21 cellular contexts compared by ENCODE assay signal in the genomic region with DNA sequence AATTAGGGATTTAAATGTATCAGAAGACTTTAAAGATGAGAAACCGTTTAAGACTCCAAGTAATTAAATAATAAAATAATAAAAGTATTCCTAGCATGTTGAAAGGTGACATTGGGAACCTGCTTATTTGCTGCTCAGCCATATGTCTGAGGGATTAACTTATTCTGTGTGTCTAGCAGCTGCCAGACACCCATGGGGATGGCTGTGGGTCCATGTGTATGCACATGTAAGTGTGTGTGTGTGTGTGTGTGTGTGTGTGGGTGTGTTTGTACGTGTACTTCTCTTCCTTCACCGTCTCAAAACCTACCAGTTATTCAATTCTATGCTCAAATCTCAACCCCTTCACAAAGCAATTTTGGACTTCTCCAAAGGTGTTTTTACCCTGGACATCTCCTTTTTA.
A peak's percentile ranks its signal among the peaks of the same experiment; 100 is the strongest.
DNase-seq lines count a peak whose midpoint lies in the region; ATAC-seq and TF ChIP-seq lines count a peak whose summit lies in the region.
"Had no signal": no experiment of that assay in that cellular context is flagged by ENCODE, and none has a peak within 500 bp of the region (broad histone marks: within the 10 kb centered on the region; RNA-seq: fewer than 3 reads in every experiment).

No MANE protein-coding gene starts in this region.

- H3K27me3 Mint-ChIP-seq in immature natural killer cell (ENCODE audit: low read depth in 3 of 3) = peaks cover 0 to 2% (median 0%) of the 10 kb centered on the region in 3 donors

- intact Hi-C loops in left lung (cut with DNase I) (no loop called here), breast epithelium (cut with DNase I; ENCODE audit: low total_unique reads) (loop anchor here (2.0 kb wide), 1 partner anchor 78 kb away; no protein-coding TSS in a partner anchor)

- peak overlapping the region in 4 of 6 donors; percentile 17 to 89 (median 65) for H3K27ac Mint-ChIP-seq in immature natural killer cell
- H3K27ac Mint-ChIP-seq in stimulated activated effector memory CD8-positive, alpha-beta T cell treated with anti-CD3 and anti-CD28 coated beads, Interleukin-12 subunit alpha, Interleukin-12 subunit beta, amount 100 ng/mL, for 72 hours = peak overlapping the region; percentile 41
- H3K27ac Mint-ChIP-seq: CD14-positive monocyte, mesothelial cell of epicardium, neural progenitor cell had no signal

- no peak for TF ChIP-seq POLR2A in breast epithelium (IDR thresholded peaks at IDR 0.05)

- peak overlapping the region in 4 of 5 donors; percentile 32 to 78 (median 64) for H3K4me3 Mint-ChIP-seq in immature natural killer cell
- H3K4me3 Mint-ChIP-seq in stimulated activated effector memory CD8-positive, alpha-beta T cell treated with anti-CD3 and anti-CD28 coated beads, Interleukin-12 subunit alpha, Interleukin-12 subunit beta, amount 100 ng/mL, for 72 hours = no peak overlapping the region
- H3K4me3 Mint-ChIP-seq: CD14-positive monocyte, mesothelial cell of epicardium, neural progenitor cell had no signal

- H3K4me1 ChIP-seq in left lung = peaks cover 0 to 3% of the 10 kb centered on the region in 2 donors
- no peaks in the 10 kb centered on the region for H3K4me1 ChIP-seq in breast epithelium

- no peak overlapping the region for H3K4me3 ChIP-seq in brain microvascular endothelial cell (ENCODE audit: low read depth, low read length)
- H3K4me3 ChIP-seq in left lung = no peak overlapping the region
- no peak overlapping the region for H3K4me3 ChIP-seq in breast epithelium
- H3K4me3 ChIP-seq: neural progenitor cell, PC-9, SJCRH30, smooth muscle cell had no signal

- H3K27ac ChIP-seq in brain microvascular endothelial cell = no peak overlapping the region
- H3K27ac ChIP-seq in left lung = no peak overlapping the region
- H3K27ac ChIP-seq in breast epithelium = no peak overlapping the region
- H3K27ac ChIP-seq: neural progenitor cell, PC-9, SJCRH30 had no signal

- peaks cover 7 to 46% (median 17%) of the 10 kb centered on the region in 3 donors for H3K36me3 Mint-ChIP-seq in immature natural killer cell
- H3K36me3 Mint-ChIP-seq in stimulated activated effector memory CD8-positive, alpha-beta T cell treated with anti-CD3 and anti-CD28 coated beads, Interleukin-12 subunit alpha, Interleukin-12 subunit beta, amount 100 ng/mL, for 72 hours = peaks cover 23% of the 10 kb centered on the region
- H3K36me3 Mint-ChIP-seq: CD14-positive monocyte had no signal

- peaks cover 0 to 2% (median 0%) of the 10 kb centered on the region in 6 donors for H3K9me3 Mint-ChIP-seq in immature natural killer cell
- peaks cover 4% of the 10 kb centered on the region for H3K9me3 Mint-ChIP-seq in stimulated activated effector memory CD8-positive, alpha-beta T cell treated with anti-CD3 and anti-CD28 coated beads, Interleukin-12 subunit alpha, Interleukin-12 subunit beta, amount 100 ng/mL, for 72 hours

- H3K36me3 ChIP-seq in brain microvascular endothelial cell (replicated peaks) = no peaks in the 10 kb centered on the region
- H3K36me3 ChIP-seq in left lung = no peaks in the 10 kb centered on the region
- H3K36me3 ChIP-seq in breast epithelium = no peaks in the 10 kb centered on the region
- H3K36me3 ChIP-seq: neural progenitor cell, SJCRH30 had no signal

- peaks cover 33 to 52% of the 10 kb centered on the region in 2 donors for H3K4me1 Mint-ChIP-seq in immature natural killer cell
- H3K4me1 Mint-ChIP-seq in stimulated activated effector memory CD8-positive, alpha-beta T cell treated with anti-CD3 and anti-CD28 coated beads, Interleukin-12 subunit alpha, Interleukin-12 subunit beta, amount 100 ng/mL, for 72 hours = peaks cover 39% of the 10 kb centered on the region

- in situ Hi-C loops in brain microvascular endothelial cell (cut with HindIII; ENCODE audit: low pct_ligation_motif_present, low sequenced_read_pairs) = no loop called here

- no peak for ATAC-seq in stimulated activated effector memory CD8-positive, alpha-beta T cell treated with anti-CD3 and anti-CD28 coated beads, Interleukin-12 subunit alpha, Interleukin-12 subunit beta, amount 100 ng/mL, for 72 hours
- no peak for ATAC-seq in left lung
- ATAC-seq: left cardiac atrium had no signal

- peak; percentile 63 for DNase-seq in DMS 273 (lab: John Stamatoyannopoulos, UW; ENCODE audit: unreplicated experiment)
- peak; percentile 65 for DNase-seq in NCI-H69 (lab: John Stamatoyannopoulos, UW)
- no peak for DNase-seq in immature natural killer cell
- DNase-seq in stimulated activated effector memory CD8-positive, alpha-beta T cell treated with anti-CD3 and anti-CD28 coated beads, Interleukin-12 subunit alpha, Interleukin-12 subunit beta, amount 100 ng/mL, for 72 hours (ENCODE audit: low spot score in 2 of 2) = no peak
- DNase-seq in brain microvascular endothelial cell = no peak
- DNase-seq in left lung = no peak
- DNase-seq in breast epithelium (ENCODE audit: low spot score in 2 of 2) = no peak
- no peak for DNase-seq in NCI-H2081 treated with DMSO at 0.1 percent for 48 hours (lab: John Stamatoyannopoulos, UW)
- DNase-seq: activated CD4-positive, alpha-beta T cell treated with anti-CD3 and anti-CD28 coated beads, Interleukin-2, amount 50 U/mL, for 48 hours; activated gamma-delta T cell treated with Interleukin-2 at 50 U/mL for 16 hours; amniotic stem cell; foreskin melanocyte; left cardiac atrium; NCI-H1436; PC-9; SJCRH30; stimulated activated CD4-positive, alpha-beta T cell treated with anti-CD3 and anti-CD28 coated beads, Interleukin-4, amount 100 ng/mL, for 1 hour had no signal

- TF ChIP-seq CTCF in brain microvascular endothelial cell (IDR thresholded peaks at IDR 0.05; ENCODE audit: low read depth, low read length, missing control alignments) (no peak), left lung (IDR thresholded peaks at IDR 0.05) (no peak), breast epithelium (IDR thresholded peaks at IDR 0.05) (no peak)

- H3K9me3 ChIP-seq in left lung (no peaks in the 10 kb centered on the region), breast epithelium (no peaks in the 10 kb centered on the region)
- H3K9me3 ChIP-seq: SJCRH30 had no signal

- H3K27me3 ChIP-seq in brain microvascular endothelial cell (replicated peaks) = no peaks in the 10 kb centered on the region
- H3K27me3 ChIP-seq in left lung = no peaks in the 10 kb centered on the region
- no peaks in the 10 kb centered on the region for H3K27me3 ChIP-seq in breast epithelium
- H3K27me3 ChIP-seq: neural progenitor cell, SJCRH30 had no signal

Comparison
In these comparisons a context has a peak if more than half of its experiments do, and no peak if none do; other contexts are left out.
1. DNase-seq: peak in DMS 273 (single experiment) and NCI-H69 (single experiment); none in immature natural killer cell (0 of 3), stimulated activated effector memory CD8-positive, alpha-beta T cell treated with anti-CD3 and anti-CD28 coated beads, Interleukin-12 subunit alpha, Interleukin-12 subunit beta, amount 100 ng/mL, for 72 hours (0 of 2), brain microvascular endothelial cell (single experiment), left lung (0 of 2), breast epithelium (0 of 2) and NCI-H2081 treated with DMSO at 0.1 percent for 48 hours (single experiment).